In genomic region chr10:114754445-114755320, GRCh38 we compare ENCODE assay signal across 10 cellular contexts.
A peak's percentile ranks its signal among the peaks of the same experiment; 100 is the strongest.
DNase-seq lines count a peak whose midpoint lies in the region; ATAC-seq, FAIRE-seq and TF ChIP-seq lines count a peak whose summit lies in the region.
"Had no signal": no experiment of that assay in that cellular context is flagged by ENCODE, and none has a peak within 500 bp of the region (broad histone marks: within the 10 kb centered on the region; RNA-seq: fewer than 3 reads in every experiment).

No MANE protein-coding gene starts in this region.

- intact Hi-C loops in heart left ventricle (cut with DNase I), result loop anchor here in 3 of 10 donors (5.0 kb wide), 2 partner anchors 32 to 37 kb away; no protein-coding TSS in a partner anchor

- H3K4me3 ChIP-seq in heart left ventricle, result no peak overlapping the region
- H3K4me3 ChIP-seq in small intestine (ENCODE audit: low read depth in 1 of 2, low read length in 2 of 2), result no peak overlapping the region

- TF ChIP-seq CTCF in heart left ventricle (IDR thresholded peaks at IDR 0.05), result no peak
- no peak for TF ChIP-seq CTCF in D721Med (IDR thresholded peaks at IDR 0.05; ENCODE audit: insufficient read depth, missing control alignments)

- no peak for TF ChIP-seq POLR2A in heart left ventricle (IDR thresholded peaks at IDR 0.05)

- peaks cover 7 to 92% (median 45%) of the 10 kb centered on the region in 12 donors for H3K4me1 ChIP-seq in heart left ventricle
- H3K4me1 ChIP-seq in small intestine (ENCODE audit: control insufficient read depth in 2 of 2, insufficient read depth in 1 of 2, low read depth in 1 of 2, low read length in 1 of 2), result peaks cover 2 to 6% of the 10 kb centered on the region in 2 donors

- FAIRE-seq in small intestine (lab: Jason Lieb, UNC) (no peak), D721Med (lab: Jason Lieb, UNC) (no peak)

- peak in 3 of 4 donors; percentile 10 to 50 (median 41) for ATAC-seq in heart left ventricle
- no peak for ATAC-seq in GM21723 (IDR thresholded peaks at IDR 0.05; ENCODE audit: unreplicated experiment)
- no peak for ATAC-seq in GM21528 (IDR thresholded peaks at IDR 0.05; ENCODE audit: low FRiP score, unreplicated experiment)

- peak overlapping the region; percentile 17 to 61 (median 48) for H3K27ac ChIP-seq in heart left ventricle
- H3K27ac ChIP-seq in small intestine (ENCODE audit: low read depth in 1 of 2, low read length in 1 of 2), result peak overlapping the region; percentile 29 to 60

- H3K36me3 ChIP-seq in heart left ventricle (no peaks in the 10 kb centered on the region), small intestine (ENCODE audit: control insufficient read depth in 2 of 2, insufficient read depth in 2 of 2, low read length in 2 of 2) (no peaks in the 10 kb centered on the region)

- 61 to 70% (median 63%) methylated on average over 10 to 15 of the region's 15 CpGs for WGBS in heart left ventricle, 4 donors
- 69 to 74% (median 71%) methylated on average over 15 of the region's 15 CpGs for WGBS in small intestine, 3 donors

- no peaks in the 10 kb centered on the region for H3K9me3 ChIP-seq in heart left ventricle
- no peaks in the 10 kb centered on the region for H3K9me3 ChIP-seq in small intestine (ENCODE audit: control insufficient read depth, low read depth)

- peak; percentile 37 for DNase-seq in GM04503 (ENCODE audit: low read depth)
- DNase-seq in T1000 (lab: John Stamatoyannopoulos, UW), result peak; percentile 30
- DNase-seq in heart left ventricle, result no peak
- DNase-seq in small intestine, result peak; percentile 83
- DNase-seq in D721Med (ENCODE audit: insufficient read length, low spot score), result no peak
- no peak for DNase-seq in NCI-H1092 (lab: John Stamatoyannopoulos, UW)
- DNase-seq: naive B cell, NCI-H187 treated with DMSO at 0.1 percent for 48 hours had no signal

- no peaks in the 10 kb centered on the region for H3K27me3 ChIP-seq in heart left ventricle
- H3K27me3 ChIP-seq in small intestine (ENCODE audit: control insufficient read depth in 2 of 2, insufficient read depth in 2 of 2, low read length in 2 of 2), result no peaks in the 10 kb centered on the region

Comparison
In these comparisons a context has a peak if more than half of its experiments do, and no peak if none do; other contexts are left out.
1. DNase-seq: peak in GM04503 (single experiment), T1000 (single experiment) and small intestine (single experiment); none in heart left ventricle (0 of 5), D721Med (single experiment) and NCI-H1092 (single experiment).
2. ATAC-seq: peak in heart left ventricle (3 of 4); none in GM21723 (single experiment) and GM21528 (single experiment).